ENCODE assay signal across 1 cellular context in genomic region chr19:12550951-12551832, GRCh38.
TF ChIP-seq lines count a peak whose summit lies in the region.

Gene ZNF564, minus strand, starts transcription at chr19:12551482. Its CDS starts 150 bp downstream, at chr19:12551332.

TF ChIP-seq in HepG2, 621 proteins besides CTCF, POLR2A, EP300 and RAD21 (continued from another document and continues in another):
- no peak for TF ChIP-seq ZBTB14 (CRISPR knock-in tag; IDR thresholded peaks at IDR 0.05)
- TF ChIP-seq RFX1 (IDR thresholded peaks at IDR 0.05), result no peak
- no peak for TF ChIP-seq PRDM15 (CRISPR knock-in tag; IDR thresholded peaks at IDR 0.05)
- no peak for TF ChIP-seq HMGA1 (CRISPR knock-in tag; conservative IDR thresholded peaks at IDR 0.05)
- peak; percentile 65 for TF ChIP-seq HNRNPLL (IDR thresholded peaks at IDR 0.05; ENCODE audit: low read depth, low read length, poor library complexity, severe bottlenecking)
- TF ChIP-seq, protein P1, sequence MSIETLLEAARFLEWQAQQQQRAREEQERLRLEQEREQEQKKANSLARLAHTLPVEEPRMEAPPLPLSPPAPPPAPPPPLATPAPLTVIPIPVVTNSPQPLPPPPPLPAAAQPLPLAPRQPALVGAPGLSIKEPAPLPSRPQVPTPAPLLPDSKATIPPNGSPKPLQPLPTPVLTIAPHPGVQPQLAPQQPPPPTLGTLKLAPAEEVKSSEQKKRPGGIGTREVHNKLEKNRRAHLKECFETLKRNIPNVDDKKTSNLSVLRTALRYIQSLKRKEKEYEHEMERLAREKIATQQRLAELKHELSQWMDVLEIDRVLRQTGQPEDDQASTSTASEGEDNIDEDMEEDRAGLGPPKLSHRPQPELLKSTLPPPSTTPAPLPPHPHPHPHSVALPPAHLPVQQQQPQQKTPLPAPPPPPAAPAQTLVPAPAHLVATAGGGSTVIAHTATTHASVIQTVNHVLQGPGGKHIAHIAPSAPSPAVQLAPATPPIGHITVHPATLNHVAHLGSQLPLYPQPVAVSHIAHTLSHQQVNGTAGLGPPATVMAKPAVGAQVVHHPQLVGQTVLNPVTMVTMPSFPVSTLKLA (IDR thresholded peaks at IDR 0.05), result no peak; the same call in 1 of the 2 replicates
- peak; percentile 34; the same call in 1 of the 2 replicates for TF ChIP-seq KAT7 (CRISPR knock-in tag; IDR thresholded peaks at IDR 0.05; ENCODE audit: borderline replicate concordance)
- no peak for TF ChIP-seq DPF2 (CRISPR knock-in tag; IDR thresholded peaks at IDR 0.05; ENCODE audit: borderline replicate concordance, low read depth)
- TF ChIP-seq IKZF4 (CRISPR knock-in tag; IDR thresholded peaks at IDR 0.05; ENCODE audit: borderline replicate concordance, low read depth, not compliant biosample characterization), result peak; percentile 68
- peak; percentile 100 for TF ChIP-seq PBX2 (CRISPR knock-in tag; IDR thresholded peaks at IDR 0.05)
- no peak for TF ChIP-seq RNF2 (conservative IDR thresholded peaks at IDR 0.05; ENCODE audit: low read depth)
- TF ChIP-seq ZBTB46 (CRISPR knock-in tag; IDR thresholded peaks at IDR 0.05; ENCODE audit: borderline replicate concordance), result 0 out of 2 replicates have a peak, but pooled peaks have one; percentile 24
- peak; percentile 89; the same call in 1 of the 2 replicates for TF ChIP-seq ZNF776 (CRISPR knock-in tag; IDR thresholded peaks at IDR 0.05)
- no peak for TF ChIP-seq ZZZ3 (CRISPR knock-in tag; IDR thresholded peaks at IDR 0.05; ENCODE audit: borderline replicate concordance)
- TF ChIP-seq SOX13 (IDR thresholded peaks at IDR 0.05), result no peak
- TF ChIP-seq SOX13 (CRISPR knock-in tag; conservative IDR thresholded peaks at IDR 0.05 in 1 of 2, IDR thresholded peaks at IDR 0.05 in 1 of 2), result 0 out of 4 replicates have a peak, but pooled peaks of 1 of the 2 experiments have one; percentile 12
- peak; percentile 87 for TF ChIP-seq ZNF574 (CRISPR knock-in tag; IDR thresholded peaks at IDR 0.05)
- TF ChIP-seq ZNF775 (CRISPR knock-in tag; IDR thresholded peaks at IDR 0.05; ENCODE audit: borderline replicate concordance), result no peak
- no peak for TF ChIP-seq REL (CRISPR knock-in tag; conservative IDR thresholded peaks at IDR 0.05)
- peak; percentile 30; the same call in 1 of the 2 replicates for TF ChIP-seq ZNF761 (CRISPR knock-in tag; conservative IDR thresholded peaks at IDR 0.05)
- TF ChIP-seq SUZ12 (IDR thresholded peaks at IDR 0.05; ENCODE audit: low read depth, low read length), result no peak
- TF ChIP-seq TAF15 (IDR thresholded peaks at IDR 0.05; ENCODE audit: low read depth, low read length, poor library complexity, severe bottlenecking), result no peak
- no peak for TF ChIP-seq ZNF652 (CRISPR knock-in tag; IDR thresholded peaks at IDR 0.05; ENCODE audit: borderline replicate concordance, low read depth)
- peak; percentile 26; the same call in 1 of the 2 replicates for TF ChIP-seq ZNF263 (CRISPR knock-in tag; IDR thresholded peaks at IDR 0.05)
- peak; percentile 77 for TF ChIP-seq HNRNPK (IDR thresholded peaks at IDR 0.05; ENCODE audit: low read depth, low read length, poor library complexity, severe bottlenecking)
- TF ChIP-seq, protein P2, sequence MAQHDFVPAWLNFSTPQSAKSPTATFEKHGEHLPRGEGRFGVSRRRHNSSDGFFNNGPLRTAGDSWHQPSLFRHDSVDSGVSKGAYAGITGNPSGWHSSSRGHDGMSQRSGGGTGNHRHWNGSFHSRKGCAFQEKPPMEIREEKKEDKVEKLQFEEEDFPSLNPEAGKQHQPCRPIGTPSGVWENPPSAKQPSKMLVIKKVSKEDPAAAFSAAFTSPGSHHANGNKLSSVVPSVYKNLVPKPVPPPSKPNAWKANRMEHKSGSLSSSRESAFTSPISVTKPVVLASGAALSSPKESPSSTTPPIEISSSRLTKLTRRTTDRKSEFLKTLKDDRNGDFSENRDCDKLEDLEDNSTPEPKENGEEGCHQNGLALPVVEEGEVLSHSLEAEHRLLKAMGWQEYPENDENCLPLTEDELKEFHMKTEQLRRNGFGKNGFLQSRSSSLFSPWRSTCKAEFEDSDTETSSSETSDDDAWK (CRISPR knock-in tag; IDR thresholded peaks at IDR 0.05), result no peak
- peak; percentile 94 for TF ChIP-seq ZBTB25 (CRISPR knock-in tag; IDR thresholded peaks at IDR 0.05)
- no peak for TF ChIP-seq ZNF572 (CRISPR knock-in tag; IDR thresholded peaks at IDR 0.05)
- TF ChIP-seq XRCC5 (optimal IDR thresholded peaks at IDR 0.05; ENCODE audit: low read length), result no peak
- TF ChIP-seq HOXA3 (CRISPR knock-in tag; IDR thresholded peaks at IDR 0.05), result peak; percentile 65; the same call in 1 of the 2 replicates
- peak; percentile 45; the same call in 1 of the 2 replicates for TF ChIP-seq PITX1 (CRISPR knock-in tag; IDR thresholded peaks at IDR 0.05)
- peak; percentile 89; the same call in 1 of the 2 replicates for TF ChIP-seq ZMYM2 (CRISPR knock-in tag; IDR thresholded peaks at IDR 0.05)
- no peak for TF ChIP-seq ZNF296 (CRISPR knock-in tag; conservative IDR thresholded peaks at IDR 0.05)
- TF ChIP-seq ONECUT2 (CRISPR knock-in tag; IDR thresholded peaks at IDR 0.05), result no peak
- TF ChIP-seq MXI1 (IDR thresholded peaks at IDR 0.05; ENCODE audit: borderline replicate concordance, low read depth, low read length), result peak; percentile 67; the same call in 1 of the 3 replicates
- TF ChIP-seq, protein P3, sequence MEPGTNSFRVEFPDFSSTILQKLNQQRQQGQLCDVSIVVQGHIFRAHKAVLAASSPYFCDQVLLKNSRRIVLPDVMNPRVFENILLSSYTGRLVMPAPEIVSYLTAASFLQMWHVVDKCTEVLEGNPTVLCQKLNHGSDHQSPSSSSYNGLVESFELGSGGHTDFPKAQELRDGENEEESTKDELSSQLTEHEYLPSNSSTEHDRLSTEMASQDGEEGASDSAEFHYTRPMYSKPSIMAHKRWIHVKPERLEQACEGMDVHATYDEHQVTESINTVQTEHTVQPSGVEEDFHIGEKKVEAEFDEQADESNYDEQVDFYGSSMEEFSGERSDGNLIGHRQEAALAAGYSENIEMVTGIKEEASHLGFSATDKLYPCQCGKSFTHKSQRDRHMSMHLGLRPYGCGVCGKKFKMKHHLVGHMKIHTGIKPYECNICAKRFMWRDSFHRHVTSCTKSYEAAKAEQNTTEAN (CRISPR knock-in tag; conservative IDR thresholded peaks at IDR 0.05), result peak; percentile 82
- no peak for TF ChIP-seq TERF1 (CRISPR knock-in tag; IDR thresholded peaks at IDR 0.05)
- peak; percentile 91 for TF ChIP-seq KDM5A (IDR thresholded peaks at IDR 0.05; ENCODE audit: borderline replicate concordance, low read length)
- TF ChIP-seq TGIF2 (CRISPR knock-in tag; IDR thresholded peaks at IDR 0.05), result peak; percentile 75
- TF ChIP-seq ZMAT5 (CRISPR knock-in tag; IDR thresholded peaks at IDR 0.05; ENCODE audit: borderline replicate concordance, low read depth), result no peak
- TF ChIP-seq HDAC2 (CRISPR knock-in tag; IDR thresholded peaks at IDR 0.05), result peak; percentile 77
